In the genomic region with DNA sequence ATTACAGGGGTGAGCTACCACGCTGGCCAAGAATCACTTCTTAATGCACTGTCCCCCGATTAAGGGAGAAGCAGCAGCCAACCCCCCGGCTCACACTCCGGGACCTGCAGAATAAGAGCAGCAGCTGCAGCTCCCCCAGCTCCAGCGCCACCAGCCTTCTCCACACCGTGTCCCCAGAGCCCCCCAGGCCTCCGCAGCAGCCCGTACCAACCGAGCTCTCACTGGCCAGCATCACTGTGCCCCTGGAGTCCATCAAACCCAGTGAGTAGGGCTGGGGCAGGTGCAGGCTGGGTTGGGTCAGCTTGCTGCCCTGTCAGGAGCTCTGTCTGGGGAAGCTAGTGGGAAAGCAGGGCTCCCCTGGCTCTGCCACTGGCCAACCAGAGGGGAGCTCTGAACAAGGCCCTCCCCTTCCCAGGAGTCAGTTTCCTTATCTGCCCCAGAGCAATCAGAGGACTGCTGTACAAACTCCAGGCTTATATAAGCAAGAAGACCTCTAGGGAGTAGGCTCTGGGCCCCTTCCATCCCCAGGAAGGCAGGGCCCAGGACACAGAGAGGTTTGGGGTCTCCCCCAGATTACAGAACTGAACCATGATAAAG, we compare ENCODE assay signal across 14 cellular contexts. TPM values are rescaled to one million over a fixed set of nuclear protein-coding genes. Genes with fewer than 3 reads are reported as not detected.
DNase-seq lines count a peak whose midpoint lies in the region; ATAC-seq and TF ChIP-seq lines count a peak whose summit lies in the region.
"Had no signal": no experiment of that assay in that cellular context is flagged by ENCODE, and none has a peak within 500 bp of the region (broad histone marks: within the 10 kb centered on the region; RNA-seq: fewer than 3 reads in every experiment).

No MANE protein-coding gene starts in this region.

- H3K4me3 ChIP-seq in left ventricle myocardium inferior (no peak overlapping the region), heart right ventricle (no peak overlapping the region), lower lobe of right lung (no peak overlapping the region), upper lobe of left lung (no peak overlapping the region)
- H3K4me3 ChIP-seq: ovary had no signal

- H3K9me3 ChIP-seq in left ventricle myocardium inferior (replicated peaks) (no peaks in the 10 kb centered on the region), heart right ventricle (no peaks in the 10 kb centered on the region), lower lobe of right lung (no peaks in the 10 kb centered on the region), upper lobe of left lung (no peaks in the 10 kb centered on the region)
- H3K9me3 ChIP-seq: ovary had no signal

- no peak for ATAC-seq in heart right ventricle
- no peak for ATAC-seq in activated CD8-positive, alpha-beta T cell treated with anti-CD3 and anti-CD28 coated beads for 36 hours
- no peak for ATAC-seq in lower lobe of right lung
- ATAC-seq in upper lobe of left lung (ENCODE audit: low FRiP score in 2 of 2), result no peak
- ATAC-seq in HG03520 (IDR thresholded peaks at IDR 0.05; ENCODE audit: unreplicated experiment), result no peak

- H3K4me1 Mint-ChIP-seq in activated CD8-positive, alpha-beta T cell treated with anti-CD3 and anti-CD28 coated beads for 36 hours (ENCODE audit: low read depth), result peaks cover 79% of the 10 kb centered on the region

- peak overlapping the region; percentile 88 for H3K27ac Mint-ChIP-seq in activated CD8-positive, alpha-beta T cell treated with anti-CD3 and anti-CD28 coated beads for 36 hours

- intact Hi-C loops in left ventricle myocardium inferior (cut with micrococcal nuclease), result no loop called here
- intact Hi-C loops in heart right ventricle (cut with DNase I), result no loop called here
- intact Hi-C loops in activated CD8-positive, alpha-beta T cell treated with anti-CD3 and anti-CD28 coated beads for 36 hours (cut with micrococcal nuclease), result no loop called here
- intact Hi-C loops in lower lobe of right lung (cut with DNase I), result no loop called here

- WGBS in heart right ventricle, 2 donors, result 82 to 87% methylated on average over 9 of the region's 9 CpGs
- WGBS in upper lobe of left lung, 2 donors, result 95 to 100% methylated on average over 2 to 9 of the region's 9 CpGs

- H3K27ac ChIP-seq in left ventricle myocardium inferior (replicated peaks) (peak overlapping the region; percentile 43), heart right ventricle (peak overlapping the region in 5 of 10 donors; percentile 19 to 96 (median 87)), lower lobe of right lung (peak overlapping the region; percentile 36), upper lobe of left lung (peak overlapping the region in 3 of 4 donors; percentile 24 to 42 (median 35))

- H3K27me3 Mint-ChIP-seq in activated CD8-positive, alpha-beta T cell treated with anti-CD3 and anti-CD28 coated beads for 36 hours, result no peaks in the 10 kb centered on the region

- TF ChIP-seq CTCF in left ventricle myocardium inferior (IDR thresholded peaks at IDR 0.05; ENCODE audit: borderline replicate concordance), result no peak
- TF ChIP-seq CTCF in heart right ventricle (IDR thresholded peaks at IDR 0.05), result no peak
- TF ChIP-seq CTCF in activated CD8-positive, alpha-beta T cell treated with anti-CD3 and anti-CD28 coated beads for 36 hours (IDR thresholded peaks at IDR 0.05), result no peak
- TF ChIP-seq CTCF in lower lobe of right lung (IDR thresholded peaks at IDR 0.05), result no peak
- TF ChIP-seq CTCF in upper lobe of left lung (IDR thresholded peaks at IDR 0.05), result no peak

- no peak for TF ChIP-seq EP300 in upper lobe of left lung (IDR thresholded peaks at IDR 0.05)

- peak overlapping the region; percentile 59 for H3K4me3 Mint-ChIP-seq in activated CD8-positive, alpha-beta T cell treated with anti-CD3 and anti-CD28 coated beads for 36 hours

- H3K36me3 Mint-ChIP-seq in activated CD8-positive, alpha-beta T cell treated with anti-CD3 and anti-CD28 coated beads for 36 hours (ENCODE audit: low read depth), result peaks cover 12% of the 10 kb centered on the region

- H3K9me3 Mint-ChIP-seq in activated CD8-positive, alpha-beta T cell treated with anti-CD3 and anti-CD28 coated beads for 36 hours, result no peaks in the 10 kb centered on the region

- CTCF ChIA-PET in activated CD8-positive, alpha-beta T cell treated with anti-CD3 and anti-CD28 coated beads for 36 hours (lab: Charles Lee), result interaction anchor here (1.2 to 68.1 kb wide), 4 partner anchors 6 to 64 kb away, joined by 3 to 1770 read pairs (median 887); partner anchors contain the start of genes GGA1, LGALS1, NOL12 and PDXP

- TF ChIP-seq POLR2A in upper lobe of left lung (IDR thresholded peaks at IDR 0.05), result no peak

- in situ Hi-C loops in G401 (cut with HindIII; ENCODE audit: low sequenced_read_pairs), result no loop called here

- H3K27me3 ChIP-seq in left ventricle myocardium inferior (ENCODE audit: low read depth), result no peaks in the 10 kb centered on the region
- H3K27me3 ChIP-seq in heart right ventricle, result no peaks in the 10 kb centered on the region
- H3K27me3 ChIP-seq in lower lobe of right lung (ENCODE audit: low read depth), result no peaks in the 10 kb centered on the region
- no peaks in the 10 kb centered on the region for H3K27me3 ChIP-seq in upper lobe of left lung
- H3K27me3 ChIP-seq: ovary had no signal

- H3K4me1 ChIP-seq in left ventricle myocardium inferior (peaks cover 63% of the 10 kb centered on the region), heart right ventricle (peaks cover 29 to 69% (median 55%) of the 10 kb centered on the region in 9 donors), lower lobe of right lung (peaks cover 60% of the 10 kb centered on the region), upper lobe of left lung (peaks cover 52 to 54% (median 54%) of the 10 kb centered on the region in 4 donors)

- H3K36me3 ChIP-seq in left ventricle myocardium inferior, result peaks cover 37% of the 10 kb centered on the region
- peaks cover 0 to 55% (median 7%) of the 10 kb centered on the region in 9 donors for H3K36me3 ChIP-seq in heart right ventricle
- peaks cover 55% of the 10 kb centered on the region for H3K36me3 ChIP-seq in lower lobe of right lung
- H3K36me3 ChIP-seq in upper lobe of left lung, result peaks cover 7 to 52% (median 37%) of the 10 kb centered on the region in 4 donors
- H3K36me3 ChIP-seq: ovary had no signal

- POLR2A ChIA-PET in activated CD8-positive, alpha-beta T cell treated with anti-CD3 and anti-CD28 coated beads for 36 hours (lab: Charles Lee), result interaction anchor here (0.8 to 1.9 kb wide), 5 partner anchors 13 to 55 kb away, joined by 3 to 8 read pairs (median 5); partner anchors contain the start of genes GGA1 and NOL12

- DNase-seq in left ventricle myocardium inferior (no peak), heart right ventricle (no peak), lower lobe of right lung (no peak), upper lobe of left lung (no peak), G401 (ENCODE audit: low spot score) (no peak), SIG-M5 treated with dmso at 0.1 percent for 504 hours (lab: John Stamatoyannopoulos, UW; ENCODE audit: unreplicated experiment) (no peak)
- no peak for DNase-seq in activated CD8-positive, alpha-beta T cell treated with anti-CD3 and anti-CD28 coated beads for 36 hours
- DNase-seq: amygdala, NCI-H1105 treated with DMSO at 0.1 percent for 48 hours, NCI-H446, ovary had no signal

RNA-seq across cellular contexts. Expression of gene SH3BP1, which starts 8.5 kb away (rescaled TPM):
- total RNA-seq in left ventricle myocardium inferior (2.5 TPM), heart right ventricle (1 to 10 TPM in 8 of 10 donors, under 1 TPM in 2; 0.50 to 9.3 (median 2.7) TPM), lower lobe of right lung (34.8 TPM), upper lobe of left lung (10 to 100 TPM; 11.4 to 58.7 (median 31.1) TPM)
- polyA plus RNA-seq in heart right ventricle, result 1 to 10 TPM; 1.4 to 1.5 TPM
- 100 to 1,000 TPM; 122 to 128 TPM for total RNA-seq in activated CD8-positive, alpha-beta T cell treated with anti-CD3 and anti-CD28 coated beads for 36 hours
- total RNA-seq in G401 (2014; rRNA removed; shearing (Covaris generic)), result 13.2 and 21.9 TPM in 2 replicates

RNA-seq across cellular contexts. Expression of gene GGA1, which starts 22.3 kb away (rescaled TPM):
- total RNA-seq in left ventricle myocardium inferior (27.5 TPM), heart right ventricle (10 to 100 TPM; 22.9 to 32.6 (median 25.4) TPM), lower lobe of right lung (64.8 TPM), upper lobe of left lung (100 to 1,000 TPM in 2 of 6 donors, 10 to 100 TPM in 4; 52.4 to 226 (median 68.3) TPM)
- 10 to 100 TPM; 31.0 to 39.7 TPM for polyA plus RNA-seq in heart right ventricle
- total RNA-seq in activated CD8-positive, alpha-beta T cell treated with anti-CD3 and anti-CD28 coated beads for 36 hours, result 10 to 100 TPM; 59.7 to 62.8 TPM
- total RNA-seq in G401 (2014; rRNA removed; shearing (Covaris generic)), result 42.0 and 42.5 TPM in 2 replicates

RNA-seq across cellular contexts. Expression of gene PDXP, which starts 27.6 kb away (rescaled TPM):
- 23.9 TPM for total RNA-seq in left ventricle myocardium inferior
- 10 to 100 TPM; 16.6 to 29.9 (median 21.2) TPM for total RNA-seq in heart right ventricle
- polyA plus RNA-seq in heart right ventricle, result 10 to 100 TPM in 1 of 2 donors, 1 to 10 TPM in 1; 5.3 to 26.9 TPM
- total RNA-seq in activated CD8-positive, alpha-beta T cell treated with anti-CD3 and anti-CD28 coated beads for 36 hours, result 10 to 100 TPM; 51.3 to 51.5 TPM
- 3.9 TPM for total RNA-seq in lower lobe of right lung
- total RNA-seq in upper lobe of left lung, result 10 to 100 TPM in 1 of 6 donors, 1 to 10 TPM in 5; 2.1 to 11.1 (median 8.7) TPM
- total RNA-seq in G401 (2014; rRNA removed; shearing (Covaris generic)), result 49.0 and 62.3 TPM in 2 replicates

RNA-seq across cellular contexts. Expression of gene LGALS1, which starts 44.5 kb away (rescaled TPM):
- total RNA-seq in left ventricle myocardium inferior (843 TPM), heart right ventricle (1,000 to 10,000 TPM in 2 of 10 donors, 100 to 1,000 TPM in 8; 651 to 1,550 (median 786) TPM), lower lobe of right lung (425 TPM), upper lobe of left lung (100 to 1,000 TPM; 125 to 750 (median 400) TPM)
- polyA plus RNA-seq in heart right ventricle, result 1,000 to 10,000 TPM; 1,777 to 4,200 TPM
- total RNA-seq in activated CD8-positive, alpha-beta T cell treated with anti-CD3 and anti-CD28 coated beads for 36 hours, result 100 to 1,000 TPM; 247 to 261 TPM
- 435 and 601 TPM in 2 replicates for total RNA-seq in G401 (2014; rRNA removed; shearing (Covaris generic))

RNA-seq across cellular contexts. Expression of gene LGALS2, which starts 51.0 kb away (rescaled TPM):
- total RNA-seq in left ventricle myocardium inferior (not detected), heart right ventricle (1 to 10 TPM in 1 of 10 donors, under 1 TPM in 2, not detected in 7; 0.53 to 6.5 (median 0.61) TPM), lower lobe of right lung (1.9 TPM), upper lobe of left lung (1 to 10 TPM in 3 of 6 donors, not detected in 3; 1.4 to 4.2 (median 2.0) TPM)
- not detected for polyA plus RNA-seq in heart right ventricle
- total RNA-seq in activated CD8-positive, alpha-beta T cell treated with anti-CD3 and anti-CD28 coated beads for 36 hours, result not detected
- total RNA-seq in G401 (2014; rRNA removed; shearing (Covaris generic)), result not detected in 2 replicates
- total RNA-seq: dermis microvascular lymphatic vessel endothelial cell, lung microvascular endothelial cell had no signal
